1 cellular context compared by ENCODE assay signal in the genomic region with DNA sequence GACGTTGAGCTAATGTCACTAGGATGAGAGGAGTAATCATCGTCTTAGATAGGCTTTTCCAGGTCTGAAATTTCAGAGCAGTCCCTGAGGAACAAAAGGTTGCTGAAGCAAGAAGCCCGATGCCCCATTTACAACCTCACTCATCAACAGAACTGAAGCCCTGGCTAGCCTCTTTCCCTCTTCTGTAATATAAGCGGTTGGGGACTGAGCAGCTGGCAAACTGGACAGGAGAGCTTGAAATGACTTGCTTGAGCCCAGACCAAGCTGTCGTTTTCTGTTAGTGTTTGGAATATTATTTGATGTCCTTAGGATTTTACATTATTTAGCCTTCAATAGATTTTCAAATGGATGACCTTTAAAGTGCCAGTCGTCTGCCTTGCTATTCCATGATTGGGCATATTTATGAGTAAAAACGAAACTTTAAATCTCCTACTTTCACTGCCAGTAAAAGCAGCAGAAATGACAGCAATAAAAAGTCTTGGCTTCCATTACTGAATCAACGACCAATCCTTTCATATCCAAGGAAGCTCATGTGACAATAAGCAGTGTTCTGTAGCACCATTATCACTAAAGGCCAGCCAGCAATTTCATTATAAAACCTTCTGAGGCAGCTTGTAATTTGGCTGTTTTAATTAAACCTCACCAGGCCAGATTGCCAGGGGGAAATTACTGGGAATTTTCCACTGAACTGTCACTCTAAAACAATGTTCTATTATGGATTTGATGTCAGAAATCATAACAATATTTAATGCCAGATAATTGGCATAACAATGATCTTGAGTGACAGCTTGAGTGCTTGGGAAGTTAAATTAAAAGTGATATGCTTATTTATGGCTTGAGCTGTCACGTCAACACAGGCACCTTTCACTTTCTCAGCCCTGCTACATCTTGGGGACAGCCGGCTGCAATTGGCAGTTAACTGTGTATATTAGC.
TF ChIP-seq lines count a peak whose summit lies in the region.

No MANE protein-coding gene starts in this region.

TF ChIP-seq in endothelial cell of umbilical vein, 7 proteins besides CTCF, POLR2A, EP300 and RAD21:
- TF ChIP-seq MYC (IDR thresholded peaks at IDR 0.05; ENCODE audit: low read depth, low read length) (no peak), JUN (IDR thresholded peaks at IDR 0.05; ENCODE audit: borderline replicate concordance, insufficient read depth, insufficient read length, low read depth) (no peak), EZH2 (IDR thresholded peaks at IDR 0.05; ENCODE audit: borderline replicate concordance, low read depth, low read length, severe bottlenecking) (no peak), FOS (IDR thresholded peaks at IDR 0.05; ENCODE audit: borderline replicate concordance, insufficient read depth, low read length) (no peak), POLR2AphosphoS5 (IDR thresholded peaks at IDR 0.05; ENCODE audit: insufficient read depth, low read depth, low read length) (no peak), GATA2 (IDR thresholded peaks at IDR 0.05; ENCODE audit: insufficient read depth, insufficient read length, low read depth, low read length) (no peak)
- TF ChIP-seq, protein P1, sequence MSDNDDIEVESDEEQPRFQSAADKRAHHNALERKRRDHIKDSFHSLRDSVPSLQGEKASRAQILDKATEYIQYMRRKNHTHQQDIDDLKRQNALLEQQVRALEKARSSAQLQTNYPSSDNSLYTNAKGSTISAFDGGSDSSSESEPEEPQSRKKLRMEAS (IDR thresholded peaks at IDR 0.05; ENCODE audit: insufficient read depth, insufficient read length): no peak
